23 cellular contexts compared by ENCODE assay signal in genomic region chr21:45920824-45921600, GRCh38.
"Had no signal": no experiment of that assay in that cellular context is flagged by ENCODE, and none has a peak within 500 bp of the region (broad histone marks: within the 10 kb centered on the region; RNA-seq: fewer than 3 reads in every experiment).

No MANE protein-coding gene starts in this region.

- H3K36me3 ChIP-seq: breast epithelium, esophagus muscularis mucosa, heart left ventricle, tibial nerve had no signal

- H3K9me3 Mint-ChIP-seq: activated CD4-positive, alpha-beta T cell treated with anti-CD3 and anti-CD28 coated beads, Interleukin-2, amount 10 ng/mL, durations not matched to agents 7 days and 5 days; activated T-cell treated with anti-CD3 and anti-CD28 coated beads, Interleukin-2, amount 50 U/mL, for 24 hours; dendritic cell treated with granulocyte-macrophage colony-stimulating factor and Interleukin-4, amounts not matched to agents 40 ng/mL and 50 ng/mL, for 4 days; immature natural killer cell; mesothelial cell of epicardium; naive B cell; WTC11 had no signal

- H3K4me3 ChIP-seq: breast epithelium, esophagus muscularis mucosa, heart left ventricle, psoas muscle, tibial nerve had no signal

- H3K36me3 Mint-ChIP-seq: immature natural killer cell, mesothelial cell of epicardium, naive B cell, WTC11 had no signal

- H3K4me1 ChIP-seq: breast epithelium, foreskin keratinocyte, parathyroid adenoma, psoas muscle had no signal

- H3K27ac Mint-ChIP-seq: activated CD4-positive, alpha-beta memory T cell treated with anti-CD3 and anti-CD28 coated beads, Interleukin-2, amount 10 ng/mL, durations not matched to agents 7 days and 5 days; activated CD4-positive, alpha-beta T cell treated with anti-CD3 and anti-CD28 coated beads, Interleukin-2, amount 10 ng/mL, durations not matched to agents 7 days and 5 days; activated T-cell treated with anti-CD3 and anti-CD28 coated beads, Interleukin-2, amount 50 U/mL, for 24 hours; dendritic cell treated with granulocyte-macrophage colony-stimulating factor and Interleukin-4, amounts not matched to agents 40 ng/mL and 50 ng/mL, for 4 days; immature natural killer cell; mesothelial cell of epicardium; naive B cell; T-helper 17 cell; WTC11 had no signal

- H3K27me3 Mint-ChIP-seq: activated CD4-positive, alpha-beta memory T cell treated with anti-CD3 and anti-CD28 coated beads, Interleukin-2, amount 10 ng/mL, durations not matched to agents 7 days and 5 days; activated CD4-positive, alpha-beta T cell treated with anti-CD3 and anti-CD28 coated beads, Interleukin-2, amount 10 ng/mL, durations not matched to agents 7 days and 5 days; activated T-cell treated with anti-CD3 and anti-CD28 coated beads, Interleukin-2, amount 50 U/mL, for 24 hours; dendritic cell treated with granulocyte-macrophage colony-stimulating factor and Interleukin-4, amounts not matched to agents 40 ng/mL and 50 ng/mL, for 4 days had no signal

- H3K27ac ChIP-seq: breast epithelium, esophagus muscularis mucosa, foreskin keratinocyte, heart left ventricle, parathyroid adenoma, psoas muscle, tibial nerve had no signal

- H3K4me3 Mint-ChIP-seq: activated CD4-positive, alpha-beta memory T cell treated with anti-CD3 and anti-CD28 coated beads, Interleukin-2, amount 10 ng/mL, durations not matched to agents 7 days and 5 days; activated CD4-positive, alpha-beta T cell treated with anti-CD3 and anti-CD28 coated beads, Interleukin-2, amount 10 ng/mL, durations not matched to agents 7 days and 5 days; activated T-cell treated with anti-CD3 and anti-CD28 coated beads, Interleukin-2, amount 50 U/mL, for 24 hours; dendritic cell treated with granulocyte-macrophage colony-stimulating factor and Interleukin-4, amounts not matched to agents 40 ng/mL and 50 ng/mL, for 4 days; immature natural killer cell; mesothelial cell of epicardium; T-helper 17 cell; WTC11 had no signal

- H3K9me3 ChIP-seq: breast epithelium, esophagus muscularis mucosa, heart left ventricle, psoas muscle, tibial nerve had no signal

- ATAC-seq: foreskin keratinocyte, heart left ventricle, psoas muscle, T-helper 17 cell, WTC11 had no signal

- H3K27me3 ChIP-seq: breast epithelium, esophagus muscularis mucosa, foreskin keratinocyte, heart left ventricle, tibial nerve had no signal

- DNase-seq: activated CD4-positive, alpha-beta memory T cell treated with anti-CD3 and anti-CD28 coated beads, Interleukin-2, amount 10 ng/mL, durations not matched to agents 7 days and 5 days; activated CD4-positive, alpha-beta T cell treated with anti-CD3 and anti-CD28 coated beads for 1 hour; activated CD4-positive, alpha-beta T cell treated with anti-CD3 and anti-CD28 coated beads, Interleukin-2, amount 10 ng/mL, durations not matched to agents 7 days and 5 days; activated CD8-positive, alpha-beta memory T cell treated with anti-CD3 and anti-CD28 coated beads, Interleukin-2, amount 50 U/mL, for 48 hours; activated gamma-delta T cell treated with Interleukin-2 at 50 U/mL for 16 hours; activated naive CD4-positive, alpha-beta T cell treated with anti-CD3 and anti-CD28 coated beads, Interleukin-2, amount 50 U/mL, for 16 hours; activated T-cell treated with anti-CD3 and anti-CD28 coated beads, Interleukin-2, amount 50 U/mL, for 24 hours; central memory CD4-positive, alpha-beta T cell; foreskin keratinocyte; hypothalamus; immature natural killer cell; naive B cell; psoas muscle; stimulated activated naive CD4-positive, alpha-beta T cell; T-helper 17 cell had no signal

- H3K4me1 Mint-ChIP-seq: activated CD4-positive, alpha-beta memory T cell treated with anti-CD3 and anti-CD28 coated beads, Interleukin-2, amount 10 ng/mL, durations not matched to agents 7 days and 5 days; naive B cell; WTC11 had no signal
